8 cellular contexts compared by ENCODE assay signal in genomic region chr7:24820730-24821044, GRCh38.
DNase-seq lines count a peak whose midpoint lies in the region; ATAC-seq and TF ChIP-seq lines count a peak whose summit lies in the region.

No MANE protein-coding gene starts in this region.

- peak overlapping the region; percentile 81 for H3K4me2 ChIP-seq in OCI-LY7 (ENCODE audit: low read length)

- peak overlapping the region; percentile 60 for H3K4me3 Mint-ChIP-seq in activated naive CD4-positive, alpha-beta T cell treated with anti-CD3 and anti-CD28 coated beads, Interleukin-2, amount 10 ng/mL, durations not matched to agents 7 days and 5 days

- no peak for TF ChIP-seq POLR2A in tibial nerve (IDR thresholded peaks at IDR 0.05)

- H3K27me3 Mint-ChIP-seq in activated naive CD4-positive, alpha-beta T cell treated with anti-CD3 and anti-CD28 coated beads, Interleukin-2, amount 10 ng/mL, durations not matched to agents 7 days and 5 days, result no peaks in the 10 kb centered on the region

- peaks cover 54% of the 10 kb centered on the region for H3K36me3 Mint-ChIP-seq in activated naive CD4-positive, alpha-beta T cell treated with anti-CD3 and anti-CD28 coated beads, Interleukin-2, amount 10 ng/mL, durations not matched to agents 7 days and 5 days

- CTCF ChIA-PET in activated naive CD4-positive, alpha-beta T cell treated with anti-CD3 and anti-CD28 coated beads, Interleukin-2, amount 10 ng/mL, durations not matched to agents 7 days and 5 days (lab: Charles Lee), result interaction anchor here (0.6 to 4.1 kb wide), 30 partner anchors 9 to 614 kb away, joined by 3 to 82 read pairs (median 6); partner anchors contain the start of gene OSBPL3
- CTCF ChIA-PET in OCI-LY7 (lab: Charles Lee; ENCODE audit: unreplicated experiment), result interaction anchor here (0.7 to 2.1 kb wide), 8 partner anchors 22 to 161 kb away, joined by 3 to 12 read pairs (median 4); no protein-coding TSS in a partner anchor

- H3K9me2 ChIP-seq in OCI-LY7 (ENCODE audit: insufficient read depth, low read length), result no peaks in the 10 kb centered on the region

- peak overlapping the region; percentile 48 for H3K4me3 ChIP-seq in OCI-LY7 (ENCODE audit: low read depth, low read length, poor library complexity, severe bottlenecking)
- no peak overlapping the region for H3K4me3 ChIP-seq in esophagus (ENCODE audit: low read depth in 1 of 2, low read length in 2 of 2)
- H3K4me3 ChIP-seq in tibial nerve, result no peak overlapping the region

- no peak for TF ChIP-seq CTCF in OCI-LY7 (conservative IDR thresholded peaks at IDR 0.05; ENCODE audit: low read length)
- TF ChIP-seq CTCF in tibial nerve (IDR thresholded peaks at IDR 0.05), result no peak

- peaks cover 58% of the 10 kb centered on the region for H3K4me1 ChIP-seq in OCI-LY7 (ENCODE audit: insufficient read depth, low read length, poor library complexity, severe bottlenecking)
- H3K4me1 ChIP-seq in esophagus (ENCODE audit: control insufficient read depth in 2 of 2, insufficient read depth in 2 of 2, low read length in 1 of 2), result no peaks in the 10 kb centered on the region
- H3K4me1 ChIP-seq in tibial nerve, result peaks cover 2 to 29% (median 13%) of the 10 kb centered on the region in 4 donors

- H3K27me3 ChIP-seq in esophagus (ENCODE audit: control insufficient read depth in 1 of 2, insufficient read depth in 2 of 2, low read length in 2 of 2), result no peaks in the 10 kb centered on the region
- H3K27me3 ChIP-seq in tibial nerve, result no peaks in the 10 kb centered on the region

- no peak for TF ChIP-seq EP300 in tibial nerve (IDR thresholded peaks at IDR 0.05)

- H3K9me3 Mint-ChIP-seq in activated naive CD4-positive, alpha-beta T cell treated with anti-CD3 and anti-CD28 coated beads, Interleukin-2, amount 10 ng/mL, durations not matched to agents 7 days and 5 days, result no peaks in the 10 kb centered on the region

- H3K36me3 ChIP-seq in OCI-LY7 (ENCODE audit: insufficient read depth, low read length), result peaks cover 89% of the 10 kb centered on the region
- H3K36me3 ChIP-seq in esophagus (ENCODE audit: control insufficient read depth in 2 of 2, insufficient read depth in 2 of 2, low read length in 1 of 2), result no peaks in the 10 kb centered on the region
- H3K36me3 ChIP-seq in tibial nerve, result no peaks in the 10 kb centered on the region

- BruUV-seq in OCI-LY7 (replicated peaks; lab: Mats Ljungman, UMichigan), result no TSS peak

- H2AFZ ChIP-seq in OCI-LY7 (ENCODE audit: low read length), result no peak overlapping the region; the same call in 1 of the 2 replicates

- peak overlapping the region; percentile 98 for H3K27ac ChIP-seq in OCI-LY7 (ENCODE audit: low read depth, low read length, poor library complexity, severe bottlenecking)
- peak overlapping the region; percentile 89 to 96 for H3K27ac ChIP-seq in esophagus (ENCODE audit: low read depth in 2 of 2, low read length in 1 of 2)
- H3K27ac ChIP-seq in tibial nerve, result peak overlapping the region; percentile 7 to 71 (median 46)

- intact Hi-C loops in OCI-LY7 (cut with micrococcal nuclease; ENCODE audit: unreplicated experiment), result loop anchor here (1.0 to 5.0 kb wide), 9 partner anchors 16 to 274 kb away; no protein-coding TSS in a partner anchor
- intact Hi-C loops in posterior cingulate gyrus (cut with DNase I), result loop anchor here (1.0 to 2.0 kb wide), 2 partner anchors 160 to 250 kb away; partner anchors contain the start of gene OSBPL3

- ATAC-seq in HG03521 (IDR thresholded peaks at IDR 0.05; ENCODE audit: unreplicated experiment), result no peak

- H3K9me3 ChIP-seq in OCI-LY7 (ENCODE audit: low read length) (no peaks in the 10 kb centered on the region), esophagus (ENCODE audit: control insufficient read depth in 2 of 2, insufficient read depth in 1 of 2, low read depth in 1 of 2, low read length in 1 of 2) (no peaks in the 10 kb centered on the region), tibial nerve (no peaks in the 10 kb centered on the region)

- no peak for DNase-seq in activated naive CD4-positive, alpha-beta T cell treated with anti-CD3 and anti-CD28 coated beads, Interleukin-2, amount 10 ng/mL, durations not matched to agents 7 days and 5 days
- DNase-seq in activated naive CD4-positive, alpha-beta T cell treated with anti-CD3 and anti-CD28 coated beads, Interleukin-2, amount 50 U/mL, for 16 hours, result no peak
- DNase-seq in OCI-LY7 (ENCODE audit: low spot score) (no peak), tibial nerve (ENCODE audit: low spot score in 2 of 2) (peak in 1 of 2 donors; percentile 35), posterior cingulate gyrus (no peak), NCI-H1694 (lab: John Stamatoyannopoulos, UW) (no peak)

- H3K79me2 ChIP-seq in OCI-LY7 (ENCODE audit: insufficient read depth, low read depth, low read length), result no peaks in the 10 kb centered on the region; the same call in 1 of the 2 replicates

- H3K27ac Mint-ChIP-seq in activated naive CD4-positive, alpha-beta T cell treated with anti-CD3 and anti-CD28 coated beads, Interleukin-2, amount 10 ng/mL, durations not matched to agents 7 days and 5 days, result peak overlapping the region; percentile 98

- H3K4me1 Mint-ChIP-seq in activated naive CD4-positive, alpha-beta T cell treated with anti-CD3 and anti-CD28 coated beads, Interleukin-2, amount 10 ng/mL, durations not matched to agents 7 days and 5 days, result peaks cover 64% of the 10 kb centered on the region

- POLR2A ChIA-PET in OCI-LY7 (lab: Charles Lee), result interaction anchor here (0.5 to 4.1 kb wide), 23 partner anchors 9 to 498 kb away, joined by 3 to 34 read pairs (median 4); partner anchors contain the start of genes CYCS and OSBPL3

- no peaks in the 10 kb centered on the region for H4K20me1 ChIP-seq in OCI-LY7 (ENCODE audit: insufficient read depth, low read length)

Comparison
In these comparisons a context has a peak if more than half of its experiments do, and no peak if none do; other contexts are left out.
1. H3K27ac ChIP-seq: peak in every context shown above with its lines; median percentile 98 in OCI-LY7; 92 in esophagus; 46 in tibial nerve.